In the genomic region with DNA sequence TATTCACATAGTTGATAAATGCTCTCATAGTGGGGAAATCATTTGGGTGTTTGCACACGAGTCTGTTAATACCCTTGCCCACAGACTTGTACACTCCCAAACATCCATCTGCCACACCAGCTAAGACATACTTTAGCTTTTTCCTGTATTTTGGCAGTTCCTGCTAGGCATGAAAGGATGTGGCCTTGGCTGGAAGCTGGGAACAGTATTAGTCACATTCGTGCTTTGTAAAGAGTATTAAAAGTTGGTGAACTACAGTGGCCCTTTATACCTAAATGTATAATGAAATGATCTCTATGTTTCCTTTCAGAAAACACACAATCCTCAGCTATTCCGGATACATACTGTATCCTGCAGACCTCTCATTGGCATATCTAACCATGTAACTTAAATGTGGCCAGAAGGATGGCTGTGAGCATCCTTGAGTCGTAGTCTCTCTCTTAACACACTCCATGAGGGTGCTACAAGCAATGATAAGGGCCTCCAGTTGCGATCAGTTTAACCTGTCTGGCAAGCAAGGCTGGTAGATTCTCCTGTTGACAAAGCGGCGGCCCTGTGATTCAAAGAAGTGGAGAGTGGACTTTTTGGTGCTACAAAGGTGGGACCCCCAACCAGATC, we compare ENCODE assay signal across 8 cellular contexts. TPM values are rescaled to one million over a fixed set of nuclear protein-coding genes. Genes with fewer than 3 reads are reported as not detected.
DNase-seq lines count a peak whose midpoint lies in the region; TF ChIP-seq lines count a peak whose summit lies in the region.

No MANE protein-coding gene starts in this region.

- intact Hi-C loops in MCF 10A (cut with micrococcal nuclease) = loop anchor here (5.0 to 10.0 kb wide), 2 partner anchors 57 to 240 kb away; no protein-coding TSS in a partner anchor

- no peaks in the 10 kb centered on the region for H3K9me3 ChIP-seq in HUES6 (ENCODE audit: control insufficient read depth, insufficient read depth, low read depth, low read length)

- H3K4me1 ChIP-seq in HUES6 (ENCODE audit: control insufficient read depth, insufficient read depth, low read length) = peaks cover 67% of the 10 kb centered on the region

- no peaks in the 10 kb centered on the region for H3K27me3 ChIP-seq in HUES6 (ENCODE audit: control insufficient read depth, insufficient read depth, low read length)

- H3K36me3 ChIP-seq in HUES6 (ENCODE audit: control insufficient read depth, insufficient read depth, low read length) = peaks cover 32% of the 10 kb centered on the region

- peak overlapping the region; percentile 84 for H3K4me3 Mint-ChIP-seq in MCF 10A (ENCODE audit: unreplicated experiment)
- H3K4me3 Mint-ChIP-seq in mesothelial cell of epicardium = peak overlapping the region; percentile 95

- H3K27me3 Mint-ChIP-seq in MCF 10A (ENCODE audit: insufficient read depth, unreplicated experiment) = peaks cover 2% of the 10 kb centered on the region
- H3K27me3 Mint-ChIP-seq in mesothelial cell of epicardium (ENCODE audit: low read depth) = no peaks in the 10 kb centered on the region

- TSS peak; percentile 40 for BruUV-seq in MCF 10A (replicated peaks; lab: Mats Ljungman, UMichigan)

- H3K36me3 Mint-ChIP-seq in MCF 10A (ENCODE audit: insufficient read depth, unreplicated experiment) (peaks cover 39% of the 10 kb centered on the region), mesothelial cell of epicardium (peaks cover 13% of the 10 kb centered on the region)

- TF ChIP-seq CTCF in AG04449 (IDR thresholded peaks at IDR 0.05; ENCODE audit: insufficient read depth, low read length, missing control alignments) (no peak), MCF 10A (IDR thresholded peaks at IDR 0.05; ENCODE audit: unreplicated experiment) (no peak), mesothelial cell of epicardium (IDR thresholded peaks at IDR 0.05; ENCODE audit: unreplicated experiment) (no peak)

- CTCF ChIA-PET in AG04449 (lab: Yijun Ruan, JAX) (interaction anchor here (0.7 to 12.9 kb wide), 11 partner anchors 16 to 824 kb away, joined by 3 to 231 read pairs (median 4); a partner anchor contains a TSS), MCF 10A (lab: Yijun Ruan, JAX) (interaction anchor here (0.6 to 1.3 kb wide), 6 partner anchors 9 to 962 kb away, joined by 3 to 7 read pairs (median 3); no protein-coding TSS in a partner anchor)

- POLR2A ChIA-PET in AG04449 (lab: Yijun Ruan, JAX) = interaction anchor here (0.6 to 2.6 kb wide), 8 partner anchors 12 to 268 kb away, joined by 3 to 15 read pairs (median 3); no protein-coding TSS in a partner anchor
- POLR2A ChIA-PET in MCF 10A (lab: Yijun Ruan, JAX) = interaction anchor here (0.6 to 3.9 kb wide), 14 partner anchors 8 to 326 kb away, joined by 3 to 28 read pairs (median 4); a partner anchor contains a TSS

- H3K27ac Mint-ChIP-seq in MCF 10A (ENCODE audit: low read depth, unreplicated experiment) = peak overlapping the region; percentile 92
- H3K27ac Mint-ChIP-seq in mesothelial cell of epicardium = peak overlapping the region; percentile 99

- no peaks in the 10 kb centered on the region for H3K9me3 Mint-ChIP-seq in MCF 10A (ENCODE audit: unreplicated experiment)
- no peaks in the 10 kb centered on the region for H3K9me3 Mint-ChIP-seq in mesothelial cell of epicardium

- H3K4me3 ChIP-seq in AG04449 (ENCODE audit: low read depth, low read length) = peak overlapping the region; percentile 75
- peak overlapping the region; percentile 86 for H3K4me3 ChIP-seq in HUES6 (ENCODE audit: low read depth, low read length)

- H3K4me1 Mint-ChIP-seq in MCF 10A (ENCODE audit: insufficient read depth, unreplicated experiment) = peaks cover 23% of the 10 kb centered on the region
- peaks cover 44% of the 10 kb centered on the region for H3K4me1 Mint-ChIP-seq in mesothelial cell of epicardium

- peak overlapping the region; percentile 95 for H3K9ac ChIP-seq in HUES6 (ENCODE audit: low read length)

- DNase-seq in AG04449 (ENCODE audit: low read depth, low spot score) = no peak
- no peak for DNase-seq in MCF 10A (ENCODE audit: unreplicated experiment)
- DNase-seq in mesothelial cell of epicardium (ENCODE audit: low spot score in 2 of 2, unreplicated experiment in 2 of 2) = no peak
- DNase-seq in NAMALWA (ENCODE audit: low spot score) = no peak
- no peak for DNase-seq in GOT3 (lab: John Stamatoyannopoulos, UW)
- no peak for DNase-seq in NCI-H526 treated with DMSO at 0.1 percent for 48 hours (lab: John Stamatoyannopoulos, UW)
- DNase-seq in hypothalamus (lab: John Stamatoyannopoulos, UW) = no peak

- H3K27ac ChIP-seq in HUES6 (ENCODE audit: low read depth, low read length) = no peak overlapping the region

RNA-seq across cellular contexts. Expression of a gene that starts 1.5 kb away (rescaled TPM):
- total RNA-seq in MCF 10A (2022) (70.5 and 79.2 TPM in 2 replicates), mesothelial cell of epicardium (80.6 to 85.3 TPM (median 82.2 TPM) in 3 replicates)

RNA-seq across cellular contexts. Expression of a gene that starts 16.4 kb away (rescaled TPM):
- total RNA-seq in MCF 10A (2022) (not detected in 2 replicates), mesothelial cell of epicardium (not detected in 3 replicates)

RNA-seq across cellular contexts. Expression of a gene that starts 40.7 kb away (rescaled TPM):
- 0.25 and 1.7 TPM in 2 replicates for total RNA-seq in MCF 10A (2022)
- total RNA-seq in mesothelial cell of epicardium = 0.11 to 0.16 TPM in 2 of 3 replicates, not detected in the other
